Comparison of ENCODE assay signal across 2 cellular contexts in genomic region chr2:183038341-183039300, GRCh38.
A peak's percentile ranks its signal among the peaks of the same experiment; 100 is the strongest.
TF ChIP-seq lines count a peak whose summit lies in the region.

Gene NCKAP1, minus strand, starts transcription at chr2:183038457. Its CDS starts 358 bp downstream, at chr2:183038099.

TF ChIP-seq in HEK293, 187 proteins besides CTCF, POLR2A, EP300 and RAD21 (continued from another document and continues in another):
- TF ChIP-seq ZBTB10 (tag by site-specific recombination; IDR thresholded peaks at IDR 0.05) (no peak), ZNF37A (tag by site-specific recombination; IDR thresholded peaks at IDR 0.05) (no peak), ZNF26 (tag by site-specific recombination; IDR thresholded peaks at IDR 0.05) (no peak), ZSCAN4 (tag by site-specific recombination; IDR thresholded peaks at IDR 0.05) (no peak), ZNF140 (tag by site-specific recombination; IDR thresholded peaks at IDR 0.05) (no peak), ZNF48 (tag by site-specific recombination; IDR thresholded peaks at IDR 0.05) (no peak), INSM2 (tag by site-specific recombination; IDR thresholded peaks at IDR 0.05) (no peak), IKZF3 (tag by site-specific recombination; IDR thresholded peaks at IDR 0.05) (0 out of 2 replicates have a peak, but pooled peaks have one; percentile 35), ZNF248 (tag by site-specific recombination; IDR thresholded peaks at IDR 0.05) (no peak), ZBTB8A (tag by site-specific recombination; IDR thresholded peaks at IDR 0.05) (peak; percentile 14), ZNF555 (tag by site-specific recombination; conservative IDR thresholded peaks at IDR 0.05) (no peak), ZNF544 (tag by site-specific recombination; IDR thresholded peaks at IDR 0.05) (no peak), ZNF19 (tag by site-specific recombination; IDR thresholded peaks at IDR 0.05; ENCODE audit: low read depth) (no peak), ZFHX2 (tag by site-specific recombination; conservative IDR thresholded peaks at IDR 0.05) (peak; percentile 71), ATF2 (tag by site-specific recombination; IDR thresholded peaks at IDR 0.05; ENCODE audit: low read depth) (no peak), ZNF274 (IDR thresholded peaks at IDR 0.05; ENCODE audit: low read length) (no peak), ZNF274 (tag by site-specific recombination; IDR thresholded peaks at IDR 0.05; ENCODE audit: borderline replicate concordance) (no peak), SP2 (tag by site-specific recombination; IDR thresholded peaks at IDR 0.05) (no peak), GLI4 (tag by site-specific recombination; IDR thresholded peaks at IDR 0.05) (no peak)

TF ChIP-seq in K562, 482 proteins besides CTCF, POLR2A, EP300 and RAD21 (continued from another document and continues in another):
- TF ChIP-seq NKRF (IDR thresholded peaks at IDR 0.05; ENCODE audit: borderline replicate concordance) (peak; percentile 51; the same call in 1 of the 2 replicates), FOXJ3 (CRISPR knock-in tag; IDR thresholded peaks at IDR 0.05) (no peak), KDM5B (IDR thresholded peaks at IDR 0.05; ENCODE audit: insufficient replicate concordance, low read depth, low read length) (peak; percentile 70), HOXB6 (CRISPR knock-in tag; IDR thresholded peaks at IDR 0.05; ENCODE audit: borderline replicate concordance) (no peak), MBD2 (IDR thresholded peaks at IDR 0.05; ENCODE audit: borderline replicate concordance, low read depth) (no peak), ZNF232 (CRISPR knock-in tag; IDR thresholded peaks at IDR 0.05) (no peak), CEBPG (CRISPR knock-in tag; IDR thresholded peaks at IDR 0.05) (no peak), CEBPG (tag; conservative IDR thresholded peaks at IDR 0.05 in 1 of 2, IDR thresholded peaks at IDR 0.05 in 1 of 2) (0 out of 4 replicates have a peak, but pooled peaks of 1 of the 2 experiments have one; percentile 14), TAF7 (tag; IDR thresholded peaks at IDR 0.05) (peak; percentile 64; the same call in 1 of the 2 replicates), ZNF143 (CRISPR knock-in tag; IDR thresholded peaks at IDR 0.05) (no peak), DDX20 (tag; IDR thresholded peaks at IDR 0.05; ENCODE audit: low read depth) (no peak), NFE2 (IDR thresholded peaks at IDR 0.05; ENCODE audit: low read depth) (no peak), THRA (IDR thresholded peaks at IDR 0.05) (no peak), ZZZ3 (IDR thresholded peaks at IDR 0.05) (no peak), CBFA2T2 (conservative IDR thresholded peaks at IDR 0.05) (no peak), ILK (tag; IDR thresholded peaks at IDR 0.05; ENCODE audit: borderline replicate concordance, low read depth) (no peak), CTCFL (IDR thresholded peaks at IDR 0.05; ENCODE audit: borderline replicate concordance, insufficient read depth, low read depth, low read length, poor library complexity, severe bottlenecking) (peak; percentile 91), BHLHE40 (IDR thresholded peaks at IDR 0.05; ENCODE audit: low read length) (peak; percentile 84), MXI1 (IDR thresholded peaks at IDR 0.05; ENCODE audit: low read depth, low read length) (no peak), HSF4 (CRISPR knock-in tag; IDR thresholded peaks at IDR 0.05; ENCODE audit: borderline replicate concordance) (0 out of 2 replicates have a peak, but pooled peaks have one; percentile 58), HMGXB4 (CRISPR knock-in tag; IDR thresholded peaks at IDR 0.05) (peak; percentile 96), ZBTB1 (CRISPR knock-in tag; IDR thresholded peaks at IDR 0.05; ENCODE audit: borderline replicate concordance, low read depth) (peak; percentile 96), IRF9 (tag; IDR thresholded peaks at IDR 0.05) (no peak), VEZF1 (CRISPR knock-in tag; IDR thresholded peaks at IDR 0.05) (peak; percentile 88), PYGO2 (tag; IDR thresholded peaks at IDR 0.05) (no peak), RBFOX2 (IDR thresholded peaks at IDR 0.05; ENCODE audit: low read depth, low read length) (peak; percentile 86), ZNF639 (CRISPR knock-in tag; conservative IDR thresholded peaks at IDR 0.05 in 1 of 2, IDR thresholded peaks at IDR 0.05 in 1 of 2) (peak in 1 of 2 experiments; percentile 97; a peak in 2 of 4 replicates), MEF2D (tag; conservative IDR thresholded peaks at IDR 0.05; ENCODE audit: low read depth) (0 out of 2 replicates have a peak, but pooled peaks have one; percentile 30), JUN (IDR thresholded peaks at IDR 0.05; ENCODE audit: borderline replicate concordance, low read depth, low read length) (no peak), JUN (CRISPR knock-in tag; IDR thresholded peaks at IDR 0.05; ENCODE audit: borderline replicate concordance) (0 out of 2 replicates have a peak, but pooled peaks have one; percentile 27), MAZ (CRISPR knock-in tag; conservative IDR thresholded peaks at IDR 0.05 in 1 of 2, IDR thresholded peaks at IDR 0.05 in 1 of 2) (peak; percentile 68 to 84; a peak in 2 of 4 replicates), POLR2G (IDR thresholded peaks at IDR 0.05; ENCODE audit: low read depth, low read length) (peak; percentile 92), PRDM10 (IDR thresholded peaks at IDR 0.05; ENCODE audit: partially characterized antibody) (no peak), HDAC6 (IDR thresholded peaks at IDR 0.05; ENCODE audit: low read depth, low read length) (no peak), HCFC1 (IDR thresholded peaks at IDR 0.05; ENCODE audit: low read depth, low read length) (peak; percentile 43; the same call in 1 of the 2 replicates), PML (IDR thresholded peaks at IDR 0.05; ENCODE audit: low read length) (no peak), PHF8 (IDR thresholded peaks at IDR 0.05; ENCODE audit: borderline replicate concordance, low read length) (peak; percentile 65), SNRNP70 (optimal IDR thresholded peaks at IDR 0.05; ENCODE audit: low read depth, low read length) (no peak), PTBP1 (IDR thresholded peaks at IDR 0.05; ENCODE audit: low read depth, low read length) (no peak), RBBP5 (IDR thresholded peaks at IDR 0.05; ENCODE audit: borderline replicate concordance, insufficient read depth, low read length, poor library complexity, severe bottlenecking) (peak; percentile 67), HDAC2 (IDR thresholded peaks at IDR 0.05) (peak; percentile 52; the same call in 1 of the 2 replicates), GATAD2B (IDR thresholded peaks at IDR 0.05; ENCODE audit: borderline replicate concordance) (peak; percentile 96), NONO (IDR thresholded peaks at IDR 0.05; ENCODE audit: low read depth in 2 of 2, low read length in 1 of 2) (peak in 1 of 2 experiments; percentile 87; a peak in 2 of 4 replicates), CBX1 (IDR thresholded peaks at IDR 0.05; ENCODE audit: low read depth) (peak; percentile 46; the same call in 1 of the 2 replicates)
